ENCODE assay signal across 15 cellular contexts in genomic region chr20:33654680-33655161, GRCh38. TPM values are rescaled to one million over a fixed set of nuclear protein-coding genes. Genes with fewer than 3 reads are reported as not detected.
DNase-seq lines count a peak whose midpoint lies in the region; TF ChIP-seq lines count a peak whose summit lies in the region.
"Had no signal": no experiment of that assay in that cellular context is flagged by ENCODE, and none has a peak within 500 bp of the region (broad histone marks: within the 10 kb centered on the region; RNA-seq: fewer than 3 reads in every experiment).

No MANE protein-coding gene starts in this region.

- H3K4me3 Mint-ChIP-seq in type B pancreatic cell, result peak overlapping the region; percentile 77
- H3K4me3 Mint-ChIP-seq: activated B cell treated with CpG ODN at 0.5 μM for 24 hours; activated naive CD8-positive, alpha-beta T cell; CD4-positive, alpha-beta T cell had no signal

- peaks cover 25 to 34% of the 10 kb centered on the region in 2 donors for H3K4me1 ChIP-seq in mucosa of rectum (ENCODE audit: control insufficient read depth in 2 of 2, insufficient read depth in 2 of 2, low read length in 2 of 2)

- H3K36me3 Mint-ChIP-seq in type B pancreatic cell, result peaks cover 11% of the 10 kb centered on the region
- H3K36me3 Mint-ChIP-seq: activated naive CD8-positive, alpha-beta T cell had no signal

- peak overlapping the region; percentile 99 for H3K27ac Mint-ChIP-seq in type B pancreatic cell
- H3K27ac Mint-ChIP-seq: activated B cell treated with CpG ODN at 0.5 μM for 24 hours; activated naive CD8-positive, alpha-beta T cell; CD4-positive, alpha-beta T cell had no signal

- no peaks in the 10 kb centered on the region for H3K9me3 Mint-ChIP-seq in type B pancreatic cell
- H3K9me3 Mint-ChIP-seq: activated B cell treated with CpG ODN at 0.5 μM for 24 hours; CD4-positive, alpha-beta T cell had no signal

- peak overlapping the region in 1 of 2 donors; percentile 19 for H3K9ac ChIP-seq in mucosa of rectum (ENCODE audit: low read depth in 1 of 2, low read length in 2 of 2)

- H3K27ac ChIP-seq in VCaP (peak overlapping the region; percentile 99), mucosa of rectum (ENCODE audit: low read depth in 2 of 2, low read length in 2 of 2) (peak overlapping the region; percentile 56 to 57)
- H3K27ac ChIP-seq: foreskin keratinocyte had no signal

- no peaks in the 10 kb centered on the region for H3K9me3 ChIP-seq in mucosa of rectum (ENCODE audit: control insufficient read depth in 2 of 2, low read length in 2 of 2)

- TF ChIP-seq CTCF in VCaP (conservative IDR thresholded peaks at IDR 0.05) (no peak), type B pancreatic cell (conservative IDR thresholded peaks at IDR 0.05) (no peak)

- peak; percentile 1 for DNase-seq in stimulated activated CD4-positive, alpha-beta T cell treated with anti-CD3 and anti-CD28 coated beads, Interleukin-1b, Interleukin-23, amount 100 ng/mL, for 48 hours
- no peak for DNase-seq in stimulated activated CD4-positive, alpha-beta T cell treated with anti-CD3 and anti-CD28 coated beads, Interleukin-2, amount 100 ng/mL, for 48 hours
- DNase-seq in type B pancreatic cell (ENCODE audit: extremely low spot score, unreplicated experiment) (no peak), NCI-H2107 (lab: John Stamatoyannopoulos, UW) (no peak), NCI-H345 treated with DMSO at 0.1 percent for 48 hours (lab: John Stamatoyannopoulos, UW; ENCODE audit: unreplicated experiment) (no peak)
- DNase-seq in activated CD4-positive, alpha-beta T cell treated with anti-CD3 and anti-CD28 coated beads, Interleukin-2, amount 50 U/mL, for 4 hours, result no peak
- DNase-seq: activated B cell treated with CpG ODN at 0.5 μM for 24 hours; CD4-positive, alpha-beta T cell; GF-D8; MV-4-11 had no signal

- no peak overlapping the region for H3K4me3 ChIP-seq in mucosa of rectum (ENCODE audit: low read length in 2 of 2)

- peaks cover 6 to 12% of the 10 kb centered on the region in 2 donors for H3K36me3 ChIP-seq in mucosa of rectum (ENCODE audit: control insufficient read depth in 2 of 2, insufficient read depth in 2 of 2, low read length in 2 of 2)

- peaks cover 46% of the 10 kb centered on the region for H3K4me1 Mint-ChIP-seq in type B pancreatic cell (ENCODE audit: unreplicated experiment)

- no peaks in the 10 kb centered on the region for H3K27me3 ChIP-seq in mucosa of rectum (ENCODE audit: control insufficient read depth in 2 of 2, insufficient read depth in 2 of 2, low read length in 2 of 2)

- no peaks in the 10 kb centered on the region for H3K27me3 Mint-ChIP-seq in type B pancreatic cell
- H3K27me3 Mint-ChIP-seq: activated B cell treated with CpG ODN at 0.5 μM for 24 hours; activated naive CD8-positive, alpha-beta T cell; CD4-positive, alpha-beta T cell had no signal

RNA-seq across cellular contexts. Expression of gene C20orf144, which starts 7.4 kb away (rescaled TPM):
- total RNA-seq in type B pancreatic cell (ENCODE audit: low replicate concordance), result 0.29 and 0.82 TPM in 2 replicates
- total RNA-seq: ureter had no signal

RNA-seq across cellular contexts. Expression of gene ACTL10, which starts 12.0 kb away (rescaled TPM):
- 1.7 and 2.6 TPM in 2 replicates for total RNA-seq in type B pancreatic cell (ENCODE audit: low replicate concordance)

RNA-seq across cellular contexts. Expression of gene NECAB3, which starts 19.5 kb away (rescaled TPM):
- total RNA-seq in type B pancreatic cell (ENCODE audit: low replicate concordance), result 67.4 and 68.2 TPM in 2 replicates

RNA-seq across cellular contexts. Expression of gene E2F1, which starts 31.5 kb away (rescaled TPM):
- total RNA-seq in type B pancreatic cell (ENCODE audit: low replicate concordance), result 20.7 and 32.8 TPM in 2 replicates
